In the genomic region with DNA sequence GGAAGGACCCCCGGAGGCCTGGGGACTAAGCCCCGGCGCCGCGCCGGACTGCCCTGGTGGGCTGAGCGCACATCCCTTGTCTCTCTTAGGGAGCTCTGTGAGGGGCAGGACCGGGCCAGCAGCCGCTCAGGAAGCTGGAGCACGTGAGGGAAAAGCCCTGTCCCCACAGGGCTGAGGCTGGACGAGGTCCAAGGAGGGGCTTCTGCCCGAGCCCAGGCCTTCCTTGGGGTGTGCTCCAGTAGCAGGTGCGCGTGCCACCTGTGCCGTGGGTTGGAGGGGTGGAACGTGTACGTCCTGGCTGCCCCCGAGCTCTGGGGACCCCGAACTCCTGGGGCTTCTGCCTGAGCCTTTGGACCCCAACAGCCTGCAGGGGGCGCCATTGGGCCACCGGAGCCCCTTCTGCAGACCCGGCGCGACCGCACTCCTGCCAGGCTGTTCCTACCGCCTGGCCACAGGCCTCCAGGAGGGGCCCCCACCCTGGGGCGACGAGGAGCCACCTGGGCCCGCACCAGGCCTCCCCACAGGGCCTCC, we compare ENCODE assay signal across 8 cellular contexts.
DNase-seq lines count a peak whose midpoint lies in the region; ATAC-seq and TF ChIP-seq lines count a peak whose summit lies in the region.

No MANE protein-coding gene starts in this region.

- TF ChIP-seq CTCF in AG04449 (IDR thresholded peaks at IDR 0.05; ENCODE audit: insufficient read depth, low read length, missing control alignments) (peak; percentile 85), cardiac fibroblast (IDR thresholded peaks at IDR 0.05; ENCODE audit: low read depth, low read length) (peak; percentile 79)

- ATAC-seq in activated CD4-positive, CD25-positive, alpha-beta regulatory T cell treated with anti-CD3 and anti-CD28 coated beads, Interleukin-2, amount 50 U/mL, for 24 hours: peak; percentile 61 to 62
- ATAC-seq in HG03108 (IDR thresholded peaks at IDR 0.05; ENCODE audit: unreplicated experiment): no peak

- POLR2A ChIA-PET in AG04449 (lab: Yijun Ruan, JAX): no interaction called here

- CTCF ChIA-PET in AG04449 (lab: Yijun Ruan, JAX): interaction anchor here (0.7 to 7.4 kb wide), 21 partner anchors 8 to 160 kb away, joined by 3 to 205 read pairs (median 4); a partner anchor contains a TSS

- no peak overlapping the region; the same call in 1 of the 2 replicates for H3K4me3 ChIP-seq in AG04449 (ENCODE audit: low read depth, low read length)
- H3K4me3 ChIP-seq in cardiac fibroblast (replicated peaks in 1 of 2; ENCODE audit: low read depth in 2 of 2, low read length in 2 of 2): peak overlapping the region in 1 of 2 donors; percentile 28

- DNase-seq in AG04449 (ENCODE audit: low read depth, low spot score) (no peak), GM19238 (ENCODE audit: insufficient read length, low spot score) (peak; percentile 96), NCI-H2196 treated with DMSO at 0.1 percent for 48 hours (lab: John Stamatoyannopoulos, UW; ENCODE audit: unreplicated experiment) (peak; percentile 61), cardiac fibroblast (ENCODE audit: low read depth in 2 of 2) (peak; percentile 65 to 72), left kidney (ENCODE audit: low read depth, low spot score) (peak; percentile 91)
- peak; percentile 49 to 77 (median 63) for DNase-seq in stimulated activated CD4-positive, alpha-beta T cell treated with anti-CD3 and anti-CD28 coated beads, TNF-alpha, amount 100 ng/mL, for 4 hours (ENCODE audit: low read depth in 3 of 3)
